Comparison of ENCODE assay signal across 21 cellular contexts in genomic region chr14:100810861-100811461, GRCh38. TPM values are rescaled to one million over a fixed set of nuclear protein-coding genes. Genes with fewer than 3 reads are reported as not detected.
DNase-seq lines count a peak whose midpoint lies in the region; ATAC-seq and TF ChIP-seq lines count a peak whose summit lies in the region.
"Had no signal": no experiment of that assay in that cellular context is flagged by ENCODE, and none has a peak within 500 bp of the region (broad histone marks: within the 10 kb centered on the region; RNA-seq: fewer than 3 reads in every experiment).

No MANE protein-coding gene starts in this region.

- H3K79me2 ChIP-seq in osteoblast (ENCODE audit: insufficient read depth, low read length): no peaks in the 10 kb centered on the region

- H3K36me3 ChIP-seq in osteoblast (ENCODE audit: insufficient read depth, low read length): no peaks in the 10 kb centered on the region
- no peaks in the 10 kb centered on the region for H3K36me3 ChIP-seq in effector memory CD4-positive, alpha-beta T cell (ENCODE audit: control insufficient read depth, insufficient read depth, low read length)
- H3K36me3 ChIP-seq: prostate gland, spleen, thoracic aorta had no signal

- peak; percentile 36 for DNase-seq in GF-D8 (lab: John Stamatoyannopoulos, UW)
- DNase-seq in M059J (ENCODE audit: low read depth): peak; percentile 96
- DNase-seq in amniotic epithelial cell (ENCODE audit: low read depth): peak; percentile 41
- DNase-seq in osteoblast (ENCODE audit: insufficient read length, low spot score, missing footprints): peak; percentile 73
- DNase-seq in effector memory CD4-positive, alpha-beta T cell: no peak
- DNase-seq in SHP77 treated with DMSO at 0.1 percent for 48 hours (lab: John Stamatoyannopoulos, UW): no peak
- DNase-seq: activated B cell treated with CpG ODN at 0.5 μM for 24 hours; activated CD8-positive, alpha-beta T cell treated with anti-CD3 and anti-CD28 coated beads for 36 hours; activated T-cell treated with anti-CD3 and anti-CD28 coated beads, Interleukin-2, amount 50 U/mL, for 4 hours; dermis blood vessel endothelial cell; IMR-90; naive thymus-derived CD8-positive, alpha-beta T cell; NCI-H1105; NCI-H2107; NCI-H748 treated with DMSO at 0.1 percent for 48 hours; spleen had no signal

- no peak overlapping the region for H3K4me2 ChIP-seq in osteoblast (ENCODE audit: insufficient read depth, low read length)

- TF ChIP-seq CTCF in osteoblast (IDR thresholded peaks at IDR 0.05; ENCODE audit: extremely low read depth, low read depth, low read length): no peak

- no peaks in the 10 kb centered on the region for H4K20me1 ChIP-seq in osteoblast (ENCODE audit: insufficient read depth, low read length)

- no peaks in the 10 kb centered on the region for H3K9me3 ChIP-seq in osteoblast (ENCODE audit: low read depth, low read length)
- peaks cover 3% of the 10 kb centered on the region for H3K9me3 ChIP-seq in effector memory CD4-positive, alpha-beta T cell (ENCODE audit: control insufficient read depth, low read length)
- H3K9me3 ChIP-seq: prostate gland, thoracic aorta had no signal

- H3K4me3 ChIP-seq in osteoblast (ENCODE audit: insufficient read depth, low read length): no peak overlapping the region
- no peak overlapping the region for H3K4me3 ChIP-seq in effector memory CD4-positive, alpha-beta T cell (ENCODE audit: insufficient read depth, low read depth, low read length, poor library complexity, severe bottlenecking)
- H3K4me3 ChIP-seq: prostate gland, spleen, thoracic aorta had no signal

- no peak overlapping the region for H3K27ac ChIP-seq in osteoblast (ENCODE audit: low read depth, low read length)
- no peak overlapping the region for H3K27ac ChIP-seq in effector memory CD4-positive, alpha-beta T cell (ENCODE audit: insufficient read depth, low read length, poor library complexity, severe bottlenecking)
- H3K27ac ChIP-seq: prostate gland, spleen, thoracic aorta had no signal

- H3K4me1 ChIP-seq in osteoblast (ENCODE audit: insufficient read depth, low read length): peaks cover 2% of the 10 kb centered on the region
- no peaks in the 10 kb centered on the region for H3K4me1 ChIP-seq in effector memory CD4-positive, alpha-beta T cell (ENCODE audit: control insufficient read depth, insufficient read depth, low read length, poor library complexity, severe bottlenecking)
- H3K4me1 ChIP-seq: prostate gland, spleen had no signal

- peaks cover 12% of the 10 kb centered on the region for H3K27me3 ChIP-seq in osteoblast (ENCODE audit: insufficient read depth, low read length)
- peaks cover 2% of the 10 kb centered on the region for H3K27me3 ChIP-seq in effector memory CD4-positive, alpha-beta T cell (replicated peaks; ENCODE audit: control insufficient read depth, insufficient read depth, low read length, poor library complexity, severe bottlenecking)

- H2AFZ ChIP-seq in osteoblast (ENCODE audit: low read length): peak overlapping the region; percentile 35

- no peak for ATAC-seq in HG03139 (IDR thresholded peaks at IDR 0.05; ENCODE audit: unreplicated experiment)
- ATAC-seq: activated CD8-positive, alpha-beta T cell treated with anti-CD3 and anti-CD28 coated beads for 36 hours; activated T-cell treated with anti-CD3 and anti-CD28 coated beads, Interleukin-2, amount 50 U/mL, for 4 hours; naive thymus-derived CD8-positive, alpha-beta T cell; Panc1 had no signal

RNA-seq across cellular contexts. Expression of gene MEG3, which starts 15.0 kb away (rescaled TPM):
- 16.3 and 21.9 TPM in 2 replicates for total RNA-seq in M059J (2014; rRNA removed; shearing (Covaris generic))
- 200 and 269 TPM in 2 replicates for total RNA-seq in osteoblast
- total RNA-seq: activated B cell treated with CpG ODN at 0.5 μM for 24 hours; activated CD8-positive, alpha-beta T cell treated with anti-CD3 and anti-CD28 coated beads for 36 hours; B cell; naive thymus-derived CD8-positive, alpha-beta T cell had no signal

Comparison
In these comparisons a context has a peak if more than half of its experiments do, and no peak if none do; other contexts are left out.
1. DNase-seq: peak in GF-D8 (single experiment), M059J (single experiment), amniotic epithelial cell (single experiment) and osteoblast (single experiment); none in effector memory CD4-positive, alpha-beta T cell (0 of 3) and SHP77 treated with DMSO at 0.1 percent for 48 hours (single experiment).